Comparison of ENCODE assay signal across 10 cellular contexts in genomic region chr12:92493816-92494215, GRCh38.
A peak's percentile ranks its signal among the peaks of the same experiment; 100 is the strongest.
DNase-seq lines count a peak whose midpoint lies in the region; ATAC-seq and TF ChIP-seq lines count a peak whose summit lies in the region.
"Had no signal": no experiment of that assay in that cellular context is flagged by ENCODE, and none has a peak within 500 bp of the region (broad histone marks: within the 10 kb centered on the region; RNA-seq: fewer than 3 reads in every experiment).

No MANE protein-coding gene starts in this region.

- H3K23ac ChIP-seq in trophoblast cell (ENCODE audit: low read length) = no peak overlapping the region

- H3K9me2 ChIP-seq in Karpas-422 (replicated peaks; ENCODE audit: insufficient read depth, low read length) = no peaks in the 10 kb centered on the region

- H4K20me1 ChIP-seq in Karpas-422 (ENCODE audit: insufficient read depth, low read depth, low read length) = no peaks in the 10 kb centered on the region

- intact Hi-C loops in activated CD4-positive, alpha-beta T cell treated with anti-CD3 and anti-CD28 coated beads for 36 hours (cut with DNase I, micrococcal nuclease) = no loop called here

- peaks cover 13% of the 10 kb centered on the region for H3K4me1 Mint-ChIP-seq in activated CD4-positive, alpha-beta T cell treated with anti-CD3 and anti-CD28 coated beads for 36 hours

- no peak overlapping the region for H3K4me3 Mint-ChIP-seq in activated CD4-positive, alpha-beta T cell treated with anti-CD3 and anti-CD28 coated beads for 36 hours

- H3K79me1 ChIP-seq in trophoblast cell (ENCODE audit: low read length) = no peaks in the 10 kb centered on the region

- H3K36me3 Mint-ChIP-seq in activated CD4-positive, alpha-beta T cell treated with anti-CD3 and anti-CD28 coated beads for 36 hours (ENCODE audit: low read depth) = no peaks in the 10 kb centered on the region

- H2AFZ ChIP-seq in trophoblast cell (ENCODE audit: insufficient read depth, low read length, poor library complexity) (no peak overlapping the region), Karpas-422 (ENCODE audit: low read length) (no peak overlapping the region)

- no peaks in the 10 kb centered on the region for H3K27me3 Mint-ChIP-seq in activated CD4-positive, alpha-beta T cell treated with anti-CD3 and anti-CD28 coated beads for 36 hours

- ATAC-seq in activated CD4-positive, alpha-beta T cell treated with anti-CD3 and anti-CD28 coated beads for 36 hours = peak; percentile 58
- peak; percentile 70 for ATAC-seq in HG02588 (IDR thresholded peaks at IDR 0.05; ENCODE audit: unreplicated experiment)
- ATAC-seq in HG03558 (IDR thresholded peaks at IDR 0.05; ENCODE audit: extremely low read depth, unreplicated experiment) = peak; percentile 39

- no peak overlapping the region for H3K4ac ChIP-seq in trophoblast cell (ENCODE audit: low read depth, low read length)

- H3K36me3 ChIP-seq in trophoblast cell (ENCODE audit: control insufficient read depth in 1 of 2, insufficient read depth in 2 of 2, low read length in 2 of 2) (peaks cover 0 to 1% of the 10 kb centered on the region in 2 experiments), right atrium auricular region (no peaks in the 10 kb centered on the region), Karpas-422 (ENCODE audit: insufficient read depth, low read length) (no peaks in the 10 kb centered on the region)

- no peak overlapping the region for H4K12ac ChIP-seq in trophoblast cell (ENCODE audit: low read depth, low read length)

- no peaks in the 10 kb centered on the region for H3K9me3 ChIP-seq in trophoblast cell (ENCODE audit: insufficient read depth, low read depth, low read length)
- H3K9me3 ChIP-seq in right atrium auricular region = no peaks in the 10 kb centered on the region
- no peaks in the 10 kb centered on the region for H3K9me3 ChIP-seq in Karpas-422 (ENCODE audit: low read length)

- H3K4me1 ChIP-seq in trophoblast cell (ENCODE audit: control insufficient read depth in 1 of 2, insufficient read depth in 2 of 2, low read length in 2 of 2) (no peaks in the 10 kb centered on the region), right atrium auricular region (peaks cover 0 to 9% of the 10 kb centered on the region in 2 donors), Karpas-422 (ENCODE audit: low read length) (peaks cover 7% of the 10 kb centered on the region)

- H2BK120ac ChIP-seq in trophoblast cell (ENCODE audit: insufficient read depth, low read length, poor library complexity) = no peak overlapping the region

- H3K18ac ChIP-seq in trophoblast cell (ENCODE audit: low read length) = no peak overlapping the region

- H3K4me3 ChIP-seq in trophoblast cell (ENCODE audit: low read depth, low read length) = no peak overlapping the region
- no peak overlapping the region for H3K4me3 ChIP-seq in right atrium auricular region
- no peak overlapping the region for H3K4me3 ChIP-seq in Karpas-422 (ENCODE audit: low read length)
- H3K4me3 ChIP-seq: smooth muscle cell had no signal

- H3K79me2 ChIP-seq in trophoblast cell (ENCODE audit: control insufficient read depth, insufficient read depth, low read length, poor library complexity) (no peaks in the 10 kb centered on the region), Karpas-422 (ENCODE audit: low read length) (no peaks in the 10 kb centered on the region)

- H3K9ac ChIP-seq in trophoblast cell (ENCODE audit: low read length) = no peak overlapping the region
- H3K9ac ChIP-seq in Karpas-422 (ENCODE audit: low read length) = no peak overlapping the region

- H4K8ac ChIP-seq in trophoblast cell (ENCODE audit: low read depth, low read length) = no peak overlapping the region

- H3K9me3 Mint-ChIP-seq in activated CD4-positive, alpha-beta T cell treated with anti-CD3 and anti-CD28 coated beads for 36 hours (ENCODE audit: low read depth) = peaks cover 6% of the 10 kb centered on the region

- no peak overlapping the region for H3K14ac ChIP-seq in trophoblast cell (ENCODE audit: low read length)

- H2BK12ac ChIP-seq in trophoblast cell (ENCODE audit: low read length) = peak overlapping the region; percentile 62

- H2BK5ac ChIP-seq in trophoblast cell (ENCODE audit: low read depth, low read length, poor library complexity) = no peak overlapping the region

- H2AK5ac ChIP-seq in trophoblast cell (ENCODE audit: low read length) = no peak overlapping the region

- DNase-seq in activated CD4-positive, alpha-beta T cell treated with anti-CD3 and anti-CD28 coated beads for 36 hours = no peak
- no peak for DNase-seq in activated CD4-positive, alpha-beta T cell treated with anti-CD3 and anti-CD28 coated beads for 1 hour
- DNase-seq in trophoblast cell = peak in 1 of 2 donors; percentile 45
- no peak for DNase-seq in stimulated activated naive CD4-positive, alpha-beta T cell treated with Interleukin-2 at 50 U/mL for 16 hours (lab: John Stamatoyannopoulos, UW)
- DNase-seq in right atrium auricular region (ENCODE audit: low spot score) = no peak
- no peak for DNase-seq in Karpas-422

- H3K27ac Mint-ChIP-seq in activated CD4-positive, alpha-beta T cell treated with anti-CD3 and anti-CD28 coated beads for 36 hours = peak overlapping the region; percentile 21

- POLR2A ChIA-PET in activated CD4-positive, alpha-beta T cell treated with anti-CD3 and anti-CD28 coated beads for 36 hours (lab: Charles Lee) = interaction anchor here (1.0 kb wide), 1 partner anchor 8 kb away, joined by 3 read pairs; no protein-coding TSS in a partner anchor

- H3K27ac ChIP-seq in trophoblast cell (ENCODE audit: low read depth, low read length) (no peak overlapping the region), right atrium auricular region (no peak overlapping the region), Karpas-422 (ENCODE audit: low read length) (no peak overlapping the region)
- H3K27ac ChIP-seq: VCaP had no signal

- TF ChIP-seq CTCF in right atrium auricular region (IDR thresholded peaks at IDR 0.05) = no peak

- H3K4me2 ChIP-seq in trophoblast cell (ENCODE audit: low read length) (no peak overlapping the region), Karpas-422 (ENCODE audit: low read depth, low read length, poor library complexity, severe bottlenecking) (no peak overlapping the region)
- H3K4me2 ChIP-seq: smooth muscle cell had no signal

- CTCF ChIA-PET in activated CD4-positive, alpha-beta T cell treated with anti-CD3 and anti-CD28 coated beads for 36 hours (lab: Charles Lee) = interaction anchor here (0.7 to 1.6 kb wide), 3 partner anchors 13 to 738 kb away, joined by 3 to 5 read pairs (median 3); no protein-coding TSS in a partner anchor

- H3K27me3 ChIP-seq in trophoblast cell (ENCODE audit: insufficient read depth, low read length) (no peaks in the 10 kb centered on the region), right atrium auricular region (no peaks in the 10 kb centered on the region), Karpas-422 (ENCODE audit: low read length) (no peaks in the 10 kb centered on the region)

- no peak overlapping the region for H4K91ac ChIP-seq in trophoblast cell (ENCODE audit: low read depth, low read length)
